In the genomic region with DNA sequence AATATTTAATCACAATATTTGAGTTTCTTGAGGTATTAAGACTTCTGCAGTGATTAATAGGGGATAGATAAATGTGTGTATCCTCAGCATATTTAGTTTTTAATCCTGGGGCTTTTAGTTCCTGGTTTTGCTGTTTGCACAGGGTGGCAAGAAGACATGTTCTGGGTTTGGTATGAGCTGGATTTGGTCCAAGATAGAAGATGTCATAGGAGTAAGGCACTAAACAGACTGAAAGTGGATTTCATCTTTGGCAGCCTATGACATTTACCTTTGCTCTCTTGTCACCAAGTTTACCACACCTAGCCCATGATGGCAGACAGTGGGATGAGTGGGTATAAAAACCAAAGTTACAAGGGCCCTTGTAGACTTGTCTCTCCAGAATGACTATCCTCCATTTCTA, we compare ENCODE assay signal across 27 cellular contexts.
"Had no signal": no experiment of that assay in that cellular context is flagged by ENCODE, and none has a peak within 500 bp of the region (broad histone marks: within the 10 kb centered on the region; RNA-seq: fewer than 3 reads in every experiment).

No MANE protein-coding gene starts in this region.

- H3K4me2 ChIP-seq: SK-N-SH had no signal

- H3K9me3 ChIP-seq: MG63, SK-N-SH had no signal

- H3K4me3 ChIP-seq: MG63 had no signal

- H3K27ac ChIP-seq: HL-60, RWPE1 had no signal

- H3K36me3 ChIP-seq: MG63 had no signal

- ATAC-seq: Panc1, PC-3, T-cell had no signal

- DNase-seq: IMR-90; Karpas-422; KG1; MG63; NCI-H1092; NCI-H1105 treated with DMSO at 0.1 percent for 48 hours; NCI-H1417 treated with DMSO at 0.1 percent for 48 hours; NCI-H146; NCI-H1694 treated with DMSO at 0.1 percent for 48 hours; NCI-H1930; NCI-H2081; NCI-H2107; NCI-H2171 treated with DMSO at 0.1 percent for 48 hours; NCI-H345; NCI-H446 treated with DMSO at 0.1 percent for 48 hours; NCI-H510A treated with DMSO at 0.1 percent for 48 hours; NCI-H526 treated with DMSO at 0.1 percent for 48 hours; NCI-H748 treated with DMSO at 0.1 percent for 48 hours; NK-92 treated with Interleukin-12 subunit alpha and Interleukin-12 subunit beta, amount 100 ng/mL, for 24 hours; PC-3; SHP77; SK-N-SH; SW 1271; T-cell had no signal

- H3K27me3 ChIP-seq: MG63 had no signal
